Comparison of ENCODE assay signal across 23 cellular contexts in the genomic region with DNA sequence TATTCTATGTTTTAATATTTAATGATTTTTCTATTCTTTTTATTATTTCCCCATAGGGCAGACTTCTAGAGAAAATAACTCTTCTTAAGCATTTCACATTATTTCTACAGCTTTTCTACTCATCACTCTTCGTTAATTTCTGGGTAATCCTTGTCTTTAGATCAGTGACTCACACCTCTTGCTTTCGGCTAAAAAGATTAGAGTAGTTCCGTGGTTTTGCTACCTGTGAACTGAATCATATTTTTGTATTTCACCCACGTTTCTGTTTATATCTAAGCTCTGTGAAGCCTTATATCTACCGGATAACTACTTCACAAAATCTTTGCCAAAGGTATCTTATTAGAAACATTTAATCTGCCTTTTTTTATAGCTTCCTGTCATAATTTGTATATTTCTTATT.
"Had no signal": no experiment of that assay in that cellular context is flagged by ENCODE, and none has a peak within 500 bp of the region (broad histone marks: within the 10 kb centered on the region; RNA-seq: fewer than 3 reads in every experiment).

No MANE protein-coding gene starts in this region.

- H3K27me3 ChIP-seq: SJSA1 had no signal

- H3K4me1 ChIP-seq: SJSA1 had no signal

- H3K27ac ChIP-seq: SJSA1, SK-N-MC had no signal

- H3K36me3 ChIP-seq: SJSA1 had no signal

- H3K4me3 ChIP-seq: SJSA1, SK-N-MC had no signal

- DNase-seq: IMR-90, Karpas-422, KG1, MV-4-11, NCI-H1048, NCI-H1105, NCI-H1417, NCI-H1436 treated with DMSO at 0.1 percent for 48 hours, NCI-H1694 treated with DMSO at 0.1 percent for 48 hours, NCI-H1930, NCI-H2081, NCI-H2107, NCI-H2227 treated with DMSO at 0.1 percent for 48 hours, NCI-H524, NCI-H526 treated with DMSO at 0.1 percent for 48 hours, NCI-H748 treated with DMSO at 0.1 percent for 48 hours, Right ventricle myocardium superior, RPMI8226, SIG-M5, SW 1271 had no signal

- ATAC-seq: HepG2 had no signal
